In genomic region chr2:101253713-101254085, GRCh38 we compare ENCODE assay signal across 8 cellular contexts. TPM values are rescaled to one million over a fixed set of nuclear protein-coding genes. Genes with fewer than 3 reads are reported as not detected.
A peak's percentile ranks its signal among the peaks of the same experiment; 100 is the strongest.
DNase-seq lines count a peak whose midpoint lies in the region; ATAC-seq and TF ChIP-seq lines count a peak whose summit lies in the region.

No MANE protein-coding gene starts in this region.

- no peaks in the 10 kb centered on the region for H3K9me3 ChIP-seq in MG63
- H3K9me3 ChIP-seq in duodenal mucosa (ENCODE audit: control insufficient read depth in 1 of 2, low read length in 2 of 2): no peaks in the 10 kb centered on the region

- no peaks in the 10 kb centered on the region for H3K9me3 Mint-ChIP-seq in nephron

- ATAC-seq in HG03159 (IDR thresholded peaks at IDR 0.05; ENCODE audit: unreplicated experiment): no peak

- TF ChIP-seq CTCF in C4-2B (conservative IDR thresholded peaks at IDR 0.05) (no peak), nephron (IDR thresholded peaks at IDR 0.05; ENCODE audit: unreplicated experiment in 3 of 3) (no peak)

- DNase-seq in MG63 (no peak), GOT3 (lab: John Stamatoyannopoulos, UW) (no peak), caudate nucleus (lab: John Stamatoyannopoulos, UW) (no peak), DMS153 (lab: John Stamatoyannopoulos, UW) (no peak)

- H3K36me3 ChIP-seq in MG63 (peaks cover 13% of the 10 kb centered on the region), duodenal mucosa (ENCODE audit: control insufficient read depth in 1 of 2, insufficient read depth in 2 of 2, low read length in 2 of 2) (peaks cover 2 to 13% of the 10 kb centered on the region in 2 donors)

- peak overlapping the region; percentile 56 to 92 (median 91) for H3K27ac Mint-ChIP-seq in nephron

- H3K4me1 ChIP-seq in duodenal mucosa (ENCODE audit: control insufficient read depth in 1 of 2, insufficient read depth in 2 of 2, low read length in 2 of 2): peaks cover 21 to 32% of the 10 kb centered on the region in 2 donors

- H3K4me3 Mint-ChIP-seq in nephron: peak overlapping the region; percentile 92 to 99 (median 95)

- peak overlapping the region; percentile 71 to 76 for H3K9ac ChIP-seq in duodenal mucosa (ENCODE audit: low read depth in 1 of 2, low read length in 2 of 2)

- peaks cover 31% of the 10 kb centered on the region for H3K36me3 Mint-ChIP-seq in nephron (ENCODE audit: low read depth)

- peak overlapping the region; percentile 72 for H3K4me3 ChIP-seq in MG63
- peak overlapping the region; percentile 81 to 96 for H3K4me3 ChIP-seq in duodenal mucosa (ENCODE audit: low read depth in 1 of 2, low read length in 2 of 2)

- H3K4me1 Mint-ChIP-seq in nephron: peaks cover 34% of the 10 kb centered on the region

- peak overlapping the region; percentile 97 for H3K27ac ChIP-seq in C4-2B
- H3K27ac ChIP-seq in duodenal mucosa (ENCODE audit: low read depth, low read length): no peak overlapping the region
- no peak overlapping the region for H3K27ac ChIP-seq in caudate nucleus (ENCODE audit: low read depth, low read length)

- peaks cover 4% of the 10 kb centered on the region for H3K27me3 Mint-ChIP-seq in nephron (ENCODE audit: low read depth)

- H3K27me3 ChIP-seq in MG63: no peaks in the 10 kb centered on the region
- H3K27me3 ChIP-seq in duodenal mucosa (ENCODE audit: control insufficient read depth in 1 of 2, insufficient read depth in 2 of 2, low read length in 2 of 2): no peaks in the 10 kb centered on the region

RNA-seq across cellular contexts. Expression of gene CNOT11, which starts 1.0 kb away (rescaled TPM):
- total RNA-seq in MG63 (2014; rRNA removed; shearing (Covaris generic); ENCODE audit: low replicate concordance): 52.6 and 64.1 TPM in 2 replicates

RNA-seq across cellular contexts. Expression of gene RNF149, which starts 54.8 kb away (rescaled TPM):
- total RNA-seq in MG63 (2014; rRNA removed; shearing (Covaris generic); ENCODE audit: low replicate concordance): 33.8 and 34.5 TPM in 2 replicates
